Comparison of ENCODE assay signal across 21 cellular contexts in genomic region chr11:94700631-94701030, GRCh38.
"Had no signal": no experiment of that assay in that cellular context is flagged by ENCODE, and none has a peak within 500 bp of the region (broad histone marks: within the 10 kb centered on the region; RNA-seq: fewer than 3 reads in every experiment).

No MANE protein-coding gene starts in this region.

- H3K27ac ChIP-seq: esophagus muscularis mucosa, foreskin keratinocyte, neutrophil, psoas muscle, stomach, thoracic aorta, transverse colon had no signal

- H3K4me1 Mint-ChIP-seq: immature natural killer cell; naive thymus-derived CD8-positive, alpha-beta T cell had no signal

- H3K9me3 ChIP-seq: esophagus muscularis mucosa, mucosa of descending colon, neutrophil, psoas muscle, stomach, thoracic aorta, transverse colon had no signal

- H3K4me3 ChIP-seq: esophagus muscularis mucosa, lung, mucosa of descending colon, psoas muscle, stomach, thoracic aorta, transverse colon had no signal

- DNase-seq: cortex of kidney; effector memory CD4-positive, alpha-beta T cell; foreskin keratinocyte; immature natural killer cell; kidney; left cardiac atrium; left ventricle myocardium superior; mucosa of descending colon; naive thymus-derived CD8-positive, alpha-beta T cell; psoas muscle; retina; stimulated activated CD4-positive, alpha-beta T cell treated with anti-CD3 and anti-CD28 coated beads, Interleukin-2, amount 100 ng/mL, for 24 hours; stimulated activated naive CD4-positive, alpha-beta T cell; stomach; substantia nigra; transverse colon had no signal

- ATAC-seq: foreskin keratinocyte; left cardiac atrium; left ventricle myocardium superior; mucosa of descending colon; naive thymus-derived CD8-positive, alpha-beta T cell; psoas muscle; sciatic nerve had no signal

- H3K36me3 Mint-ChIP-seq: immature natural killer cell; naive thymus-derived CD8-positive, alpha-beta T cell had no signal

- H3K9me3 Mint-ChIP-seq: immature natural killer cell; naive thymus-derived CD8-positive, alpha-beta T cell had no signal

- H3K4me3 Mint-ChIP-seq: immature natural killer cell; naive thymus-derived CD8-positive, alpha-beta T cell had no signal

- H3K4me1 ChIP-seq: esophagus muscularis mucosa, stomach, transverse colon had no signal

- H3K27me3 ChIP-seq: esophagus muscularis mucosa, foreskin keratinocyte, stomach had no signal

- H3K36me3 ChIP-seq: esophagus muscularis mucosa, neutrophil, stomach, thoracic aorta, transverse colon had no signal

- H3K27ac Mint-ChIP-seq: immature natural killer cell; naive thymus-derived CD8-positive, alpha-beta T cell had no signal
